In the genomic region with DNA sequence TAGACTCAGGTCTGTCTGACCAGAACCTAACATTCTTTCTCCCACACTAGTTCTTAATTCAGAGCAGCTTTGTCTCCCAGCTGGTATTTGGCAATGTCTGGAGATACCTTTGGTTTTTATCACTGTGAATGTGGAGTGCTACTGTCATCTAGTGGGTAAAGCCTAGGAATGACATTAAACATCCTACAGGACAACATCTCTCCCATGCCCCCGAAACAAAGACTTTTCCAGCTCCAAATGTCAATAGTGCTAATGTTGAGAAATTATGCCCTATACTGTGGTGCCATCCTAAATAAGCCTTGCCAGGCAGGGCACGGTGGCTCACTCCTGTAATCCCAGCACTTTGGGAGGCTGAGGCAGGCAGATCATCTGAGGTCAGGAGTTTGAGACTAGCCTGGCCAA, we compare ENCODE assay signal across 9 cellular contexts. TPM values are rescaled to one million over a fixed set of nuclear protein-coding genes. Genes with fewer than 3 reads are reported as not detected.
A peak's percentile ranks its signal among the peaks of the same experiment; 100 is the strongest.
DNase-seq lines count a peak whose midpoint lies in the region; ATAC-seq and TF ChIP-seq lines count a peak whose summit lies in the region.
"Had no signal": no experiment of that assay in that cellular context is flagged by ENCODE, and none has a peak within 500 bp of the region (broad histone marks: within the 10 kb centered on the region; RNA-seq: fewer than 3 reads in every experiment).

No MANE protein-coding gene starts in this region.

- TF ChIP-seq CTCF in parathyroid adenoma (IDR thresholded peaks at IDR 0.05): peak; percentile 42
- no peak for TF ChIP-seq CTCF in GM10248 (IDR thresholded peaks at IDR 0.05; ENCODE audit: control extremely low read depth, extremely low read depth, low read depth, missing control alignments)

- H3K27ac ChIP-seq in parathyroid adenoma: no peak overlapping the region
- H3K27ac ChIP-seq: skin epidermis had no signal

- no peak overlapping the region for H2AFZ ChIP-seq in parathyroid adenoma

- ATAC-seq in GM21619 (IDR thresholded peaks at IDR 0.05; ENCODE audit: unreplicated experiment): no peak
- ATAC-seq in GM21390 (IDR thresholded peaks at IDR 0.05; ENCODE audit: unreplicated experiment): no peak

- no peak overlapping the region for H3K4me3 ChIP-seq in parathyroid adenoma (ENCODE audit: low read depth, low read length)
- H3K4me3 ChIP-seq: skin epidermis had no signal

- H3K36me3 ChIP-seq in parathyroid adenoma (ENCODE audit: control insufficient read depth, insufficient read depth, low read length): no peaks in the 10 kb centered on the region

- no peaks in the 10 kb centered on the region for H3K9me3 ChIP-seq in parathyroid adenoma (ENCODE audit: control insufficient read depth, low read length)

- no peaks in the 10 kb centered on the region for H3K79me2 ChIP-seq in parathyroid adenoma

- no peak overlapping the region for H3K9ac ChIP-seq in parathyroid adenoma

- POLR2A ChIA-PET in GM10248 (lab: Yijun Ruan, JAX): no interaction called here

- DNase-seq in ELF-1 (ENCODE audit: low read depth, low spot score) (peak; percentile 18), NCI-H2227 treated with DMSO at 0.1 percent for 48 hours (lab: John Stamatoyannopoulos, UW) (peak; percentile 9), dermis blood vessel endothelial cell (peak; percentile 17), GM10248 (ENCODE audit: extremely low spot score) (no peak)
- no peak for DNase-seq in stimulated activated CD8-positive, alpha-beta memory T cell treated with anti-CD3 and anti-CD28 coated beads, Interleukin-4, amount 100 ng/mL, for 48 hours

- CTCF ChIA-PET in GM10248 (lab: Yijun Ruan, JAX): interaction anchor here (0.8 to 2.7 kb wide), 9 partner anchors 10 to 257 kb away, joined by 3 to 14 read pairs (median 4); no protein-coding TSS in a partner anchor

- no peak overlapping the region for H3K4me2 ChIP-seq in parathyroid adenoma (ENCODE audit: low read length)

- H3K27me3 ChIP-seq in parathyroid adenoma (ENCODE audit: control insufficient read depth, insufficient read depth, low read length): no peaks in the 10 kb centered on the region

- H3K4me1 ChIP-seq in parathyroid adenoma: peaks cover 3% of the 10 kb centered on the region

RNA-seq across cellular contexts. Expression of a gene that starts 4.2 kb away (rescaled TPM):
- 3.4 and 6.3 TPM in 2 replicates for total RNA-seq in dermis blood vessel endothelial cell

RNA-seq across cellular contexts. Expression of a gene that starts 50.4 kb away (rescaled TPM):
- 108 and 110 TPM in 2 replicates for total RNA-seq in dermis blood vessel endothelial cell

Comparison
In these comparisons a context has a peak if more than half of its experiments do, and no peak if none do; other contexts are left out.
1. DNase-seq: peak in ELF-1 (single experiment), NCI-H2227 treated with DMSO at 0.1 percent for 48 hours (single experiment) and dermis blood vessel endothelial cell (single experiment); none in GM10248 (single experiment) and stimulated activated CD8-positive, alpha-beta memory T cell treated with anti-CD3 and anti-CD28 coated beads, Interleukin-4, amount 100 ng/mL, for 48 hours (single experiment).